24 cellular contexts compared by ENCODE assay signal in genomic region chr1:214354440-214355148, GRCh38.
A peak's percentile ranks its signal among the peaks of the same experiment; 100 is the strongest.
DNase-seq lines count a peak whose midpoint lies in the region; ATAC-seq and TF ChIP-seq lines count a peak whose summit lies in the region.
"Had no signal": no experiment of that assay in that cellular context is flagged by ENCODE, and none has a peak within 500 bp of the region (broad histone marks: within the 10 kb centered on the region; RNA-seq: fewer than 3 reads in every experiment).

No MANE protein-coding gene starts in this region.

- no peak for ATAC-seq in PC-3
- ATAC-seq in Right ventricle myocardium superior (ENCODE audit: poor library complexity): no peak
- ATAC-seq: activated CD4-positive, alpha-beta T cell treated with anti-CD3 and anti-CD28 coated beads for 36 hours; activated naive CD4-positive, alpha-beta T cell treated with anti-CD3 and anti-CD28 coated beads, Interleukin-2, amount 50 U/mL, for 72 hours; body of pancreas; left colon had no signal

- DNase-seq in ELR (ENCODE audit: low read depth) (peak; percentile 25), PC-3 (no peak), mammary epithelial cell (no peak), mesothelial cell of epicardium (ENCODE audit: low spot score in 2 of 2, unreplicated experiment in 2 of 2) (no peak), NCI-H524 (lab: John Stamatoyannopoulos, UW) (no peak), MG63 (no peak), Right ventricle myocardium superior (no peak)
- DNase-seq in activated naive CD8-positive, alpha-beta T cell treated with anti-CD3 and anti-CD28 coated beads for 36 hours: no peak
- DNase-seq: activated CD4-positive, alpha-beta T cell treated with anti-CD3 and anti-CD28 coated beads for 36 hours; activated T-cell treated with anti-CD3 and anti-CD28 coated beads for 4 hours; body of pancreas; cerebellar nuclear complex; dorsolateral prefrontal cortex; left colon; NCI-H1930; NCI-H526; RPMI8226; uterus had no signal

- H3K27me3 Mint-ChIP-seq in mesothelial cell of epicardium (ENCODE audit: low read depth): no peaks in the 10 kb centered on the region
- H3K27me3 Mint-ChIP-seq in activated naive CD8-positive, alpha-beta T cell treated with anti-CD3 and anti-CD28 coated beads for 36 hours: no peaks in the 10 kb centered on the region
- H3K27me3 Mint-ChIP-seq: activated CD4-positive, alpha-beta T cell treated with anti-CD3 and anti-CD28 coated beads for 36 hours; progenitor cell of endocrine pancreas had no signal

- H3K79me2 ChIP-seq in PC-3 (ENCODE audit: low read length) (no peaks in the 10 kb centered on the region), mammary epithelial cell (ENCODE audit: insufficient read depth, low read length) (peaks cover 6% of the 10 kb centered on the region)

- H3K4me1 Mint-ChIP-seq in mesothelial cell of epicardium: peaks cover 22% of the 10 kb centered on the region
- no peaks in the 10 kb centered on the region for H3K4me1 Mint-ChIP-seq in activated naive CD8-positive, alpha-beta T cell treated with anti-CD3 and anti-CD28 coated beads for 36 hours
- H3K4me1 Mint-ChIP-seq: activated CD4-positive, alpha-beta T cell treated with anti-CD3 and anti-CD28 coated beads for 36 hours; memory B cell had no signal

- H3K4me3 ChIP-seq in PC-3 (ENCODE audit: low read length): no peak overlapping the region
- no peak overlapping the region for H3K4me3 ChIP-seq in mammary epithelial cell (replicated peaks in 1 of 3; ENCODE audit: insufficient read depth in 1 of 3, low read depth in 2 of 3, low read length in 3 of 3)
- no peak overlapping the region for H3K4me3 ChIP-seq in MG63
- H3K4me3 ChIP-seq: body of pancreas, dorsolateral prefrontal cortex, thoracic aorta, uterus had no signal

- BruUV-seq in PC-3 (replicated peaks; lab: Mats Ljungman, UMichigan) (TSS peak; percentile 4), mammary epithelial cell (replicated peaks; lab: Mats Ljungman, UMichigan) (TSS peak; percentile 1)

- H3K27ac ChIP-seq in PC-3 (ENCODE audit: low read length) (no peak overlapping the region), mammary epithelial cell (ENCODE audit: insufficient read depth, low read depth, low read length) (no peak overlapping the region)
- H3K27ac ChIP-seq: body of pancreas, C4-2B, dorsolateral prefrontal cortex, thoracic aorta, uterus had no signal

- WGBS in mammary epithelial cell (ENCODE audit: low coverage, missing lambda C conversion rate): 58% methylated on average over 4 of the region's 4 CpGs

- peaks cover 31% of the 10 kb centered on the region for H3K36me3 Mint-ChIP-seq in mesothelial cell of epicardium
- H3K36me3 Mint-ChIP-seq in activated naive CD8-positive, alpha-beta T cell treated with anti-CD3 and anti-CD28 coated beads for 36 hours: no peaks in the 10 kb centered on the region
- H3K36me3 Mint-ChIP-seq: activated naive CD4-positive, alpha-beta T cell treated with anti-CD3 and anti-CD28 coated beads, Interleukin-2, amount 50 U/mL, for 72 hours had no signal

- TF ChIP-seq CTCF in PC-3 (conservative IDR thresholded peaks at IDR 0.05; ENCODE audit: low read depth, low read length) (no peak), mammary epithelial cell (conservative IDR thresholded peaks at IDR 0.05 in 1 of 2, IDR thresholded peaks at IDR 0.05 in 1 of 2; ENCODE audit: extremely low read depth in 1 of 2, insufficient read depth in 1 of 2, low read depth in 1 of 2, low read length in 2 of 2) (no peak), mesothelial cell of epicardium (IDR thresholded peaks at IDR 0.05; ENCODE audit: unreplicated experiment) (no peak)

- CTCF ChIA-PET in PC-3 (lab: Charles Lee): no interaction called here
- CTCF ChIA-PET in mammary epithelial cell (lab: Charles Lee; ENCODE audit: low non-redundant PET): no interaction called here

- H3K4me3 Mint-ChIP-seq in mesothelial cell of epicardium: no peak overlapping the region
- H3K4me3 Mint-ChIP-seq in activated naive CD8-positive, alpha-beta T cell treated with anti-CD3 and anti-CD28 coated beads for 36 hours: no peak overlapping the region
- H3K4me3 Mint-ChIP-seq: activated CD4-positive, alpha-beta T cell treated with anti-CD3 and anti-CD28 coated beads for 36 hours; memory B cell; stimulated activated naive CD8-positive, alpha-beta T cell treated with anti-CD3 and anti-CD28 coated beads, Interleukin-15, Interleukin-2, amounts not matched to agents 100 ng/mL and 50 ng/mL, for 24 hours had no signal

- H3K9me3 ChIP-seq in PC-3 (ENCODE audit: low read length) (no peaks in the 10 kb centered on the region), mammary epithelial cell (replicated peaks; ENCODE audit: insufficient read depth, low read length) (no peaks in the 10 kb centered on the region), MG63 (no peaks in the 10 kb centered on the region)
- H3K9me3 ChIP-seq: body of pancreas, thoracic aorta, uterus had no signal

- H2AFZ ChIP-seq in PC-3 (ENCODE audit: low read length): no peak overlapping the region
- no peak overlapping the region for H2AFZ ChIP-seq in mammary epithelial cell (ENCODE audit: low read depth, low read length)

- H3K4me1 ChIP-seq in PC-3 (ENCODE audit: insufficient read depth, low read length) (no peaks in the 10 kb centered on the region), mammary epithelial cell (ENCODE audit: insufficient read depth, low read length) (no peaks in the 10 kb centered on the region)
- H3K4me1 ChIP-seq: body of pancreas, uterus had no signal

- POLR2A ChIA-PET in PC-3 (lab: Charles Lee; ENCODE audit: unreplicated experiment): no interaction called here

- dilution Hi-C loops in mammary epithelial cell (cut with HindIII; ENCODE audit: low sequenced_read_pairs): loop anchor here (5.0 kb wide), 1 partner anchor 68 kb away; no protein-coding TSS in a partner anchor

- H3K36me3 ChIP-seq in PC-3 (ENCODE audit: low read depth, low read length) (peaks cover 23% of the 10 kb centered on the region; the same call in 1 of the 2 replicates), mammary epithelial cell (ENCODE audit: insufficient read depth, low read length) (peaks cover 47% of the 10 kb centered on the region), MG63 (peaks cover 69% of the 10 kb centered on the region)
- H3K36me3 ChIP-seq: uterus had no signal

- no peak overlapping the region for H3K9ac ChIP-seq in PC-3 (ENCODE audit: low read length)
- H3K9ac ChIP-seq in mammary epithelial cell (ENCODE audit: insufficient read depth, low read length): no peak overlapping the region

- peak overlapping the region; percentile 52 for H3K27ac Mint-ChIP-seq in mesothelial cell of epicardium
- no peak overlapping the region for H3K27ac Mint-ChIP-seq in activated naive CD8-positive, alpha-beta T cell treated with anti-CD3 and anti-CD28 coated beads for 36 hours
- H3K27ac Mint-ChIP-seq: activated CD4-positive, alpha-beta T cell treated with anti-CD3 and anti-CD28 coated beads for 36 hours; activated naive CD4-positive, alpha-beta T cell treated with anti-CD3 and anti-CD28 coated beads, Interleukin-2, amount 50 U/mL, for 72 hours; memory B cell; progenitor cell of endocrine pancreas; stimulated activated naive CD8-positive, alpha-beta T cell treated with anti-CD3 and anti-CD28 coated beads, Interleukin-15, Interleukin-2, amounts not matched to agents 100 ng/mL and 50 ng/mL, for 24 hours had no signal

- no peak overlapping the region for H3K4me2 ChIP-seq in PC-3 (ENCODE audit: low read length)
- H3K4me2 ChIP-seq in mammary epithelial cell (ENCODE audit: insufficient read depth, low read depth, low read length): no peak overlapping the region

- H3K9me3 Mint-ChIP-seq in mesothelial cell of epicardium: no peaks in the 10 kb centered on the region
- H3K9me3 Mint-ChIP-seq in activated naive CD8-positive, alpha-beta T cell treated with anti-CD3 and anti-CD28 coated beads for 36 hours: no peaks in the 10 kb centered on the region
- H3K9me3 Mint-ChIP-seq: activated naive CD4-positive, alpha-beta T cell treated with anti-CD3 and anti-CD28 coated beads, Interleukin-2, amount 50 U/mL, for 72 hours; memory B cell; stimulated activated naive CD8-positive, alpha-beta T cell treated with anti-CD3 and anti-CD28 coated beads, Interleukin-15, Interleukin-2, amounts not matched to agents 100 ng/mL and 50 ng/mL, for 24 hours had no signal

- H3K27me3 ChIP-seq in PC-3 (ENCODE audit: low read length) (no peaks in the 10 kb centered on the region), mammary epithelial cell (ENCODE audit: insufficient read depth, low read length) (no peaks in the 10 kb centered on the region), MG63 (no peaks in the 10 kb centered on the region)
- H3K27me3 ChIP-seq: body of pancreas, dorsolateral prefrontal cortex, uterus had no signal

- in situ Hi-C loops in mammary epithelial cell (cut with MboI; ENCODE audit: low sequenced_read_pairs in 2 of 2): no loop called here

- H3K9me2 ChIP-seq in PC-3 (replicated peaks; ENCODE audit: low read length): no peaks in the 10 kb centered on the region

- intact Hi-C loops in PC-3 (cut with micrococcal nuclease) (no loop called here), mammary epithelial cell (cut with micrococcal nuclease) (no loop called here), Right ventricle myocardium superior (cut with DNase I) (no loop called here)

- H3F3A ChIP-seq in PC-3 (ENCODE audit: low read length, unreplicated experiment): no peaks in the 10 kb centered on the region

- H4K20me1 ChIP-seq in PC-3 (ENCODE audit: low read length) (no peaks in the 10 kb centered on the region), mammary epithelial cell (ENCODE audit: insufficient read depth, low read length) (no peaks in the 10 kb centered on the region)
